ENCODE assay signal across 1 cellular context in genomic region chr10:22341936-22342222, GRCh38.
A peak's percentile ranks its signal among the peaks of the same experiment; 100 is the strongest.
TF ChIP-seq lines count a peak whose summit lies in the region.

No MANE protein-coding gene starts in this region.

TF ChIP-seq in GM12878, 131 proteins besides CTCF, POLR2A, EP300 and RAD21:
- TF ChIP-seq RUNX3 (IDR thresholded peaks at IDR 0.05; ENCODE audit: low read length), result no peak
- TF ChIP-seq EZH2 (IDR thresholded peaks at IDR 0.05; ENCODE audit: borderline replicate concordance, control insufficient read depth, low read depth, low read length), result 0 out of 2 replicates have a peak, but pooled peaks have one; percentile 69
